1 cellular context compared by ENCODE assay signal in genomic region chr6:133959667-133960368, GRCh38.
TF ChIP-seq lines count a peak whose summit lies in the region.

No MANE protein-coding gene starts in this region.

TF ChIP-seq in K562, 482 proteins besides CTCF, POLR2A, EP300 and RAD21 (continued from another document and continues in another):
- no peak for TF ChIP-seq THAP12 (CRISPR knock-in tag; IDR thresholded peaks at IDR 0.05)
- no peak for TF ChIP-seq ZNF766 (CRISPR knock-in tag; conservative IDR thresholded peaks at IDR 0.05)
- no peak for TF ChIP-seq SRF (CRISPR knock-in tag; IDR thresholded peaks at IDR 0.05)
- no peak for TF ChIP-seq ZNF384 (IDR thresholded peaks at IDR 0.05; ENCODE audit: low read depth, low read length)
- peak; percentile 41; the same call in 1 of the 2 replicates for TF ChIP-seq HMBOX1 (IDR thresholded peaks at IDR 0.05)
- peak; percentile 64 for TF ChIP-seq SMARCB1 (IDR thresholded peaks at IDR 0.05; ENCODE audit: insufficient read length, low read depth)
- peak; percentile 90 for TF ChIP-seq CBFA2T3 (IDR thresholded peaks at IDR 0.05)
- TF ChIP-seq ZBTB43 (CRISPR knock-in tag; IDR thresholded peaks at IDR 0.05), result no peak
- TF ChIP-seq JUN (IDR thresholded peaks at IDR 0.05; ENCODE audit: borderline replicate concordance, low read depth, low read length), result no peak
- no peak for TF ChIP-seq JUN (CRISPR knock-in tag; IDR thresholded peaks at IDR 0.05; ENCODE audit: borderline replicate concordance)
- TF ChIP-seq TGIF2 (CRISPR knock-in tag; IDR thresholded peaks at IDR 0.05), result no peak
- no peak for TF ChIP-seq CXXC5 (CRISPR knock-in tag; IDR thresholded peaks at IDR 0.05)
- TF ChIP-seq ADNP (tag; IDR thresholded peaks at IDR 0.05), result no peak
- no peak for TF ChIP-seq SNRNP70 (optimal IDR thresholded peaks at IDR 0.05; ENCODE audit: low read depth, low read length)
- peak; percentile 75 for TF ChIP-seq TAL1 (IDR thresholded peaks at IDR 0.05)
- TF ChIP-seq POLR2H (tag; IDR thresholded peaks at IDR 0.05; ENCODE audit: low read depth), result 0 out of 2 replicates have a peak, but pooled peaks have one; percentile 34
- TF ChIP-seq ARID1B (IDR thresholded peaks at IDR 0.05), result peak; percentile 82
- TF ChIP-seq ZNF311 (CRISPR knock-in tag; IDR thresholded peaks at IDR 0.05), result no peak
- TF ChIP-seq GABPB1 (CRISPR knock-in tag; IDR thresholded peaks at IDR 0.05), result 0 out of 2 replicates have a peak, but pooled peaks have one; percentile 21
- TF ChIP-seq FOS (IDR thresholded peaks at IDR 0.05; ENCODE audit: extremely low read depth, insufficient read length), result no peak
- TF ChIP-seq GMEB1 (CRISPR knock-in tag; IDR thresholded peaks at IDR 0.05), result no peak
- TF ChIP-seq SMARCA4 (IDR thresholded peaks at IDR 0.05), result peak; percentile 48
- no peak for TF ChIP-seq ILK (tag; IDR thresholded peaks at IDR 0.05; ENCODE audit: borderline replicate concordance, low read depth)
- 0 out of 2 replicates have a peak, but pooled peaks have one; percentile 8 for TF ChIP-seq NFE2 (IDR thresholded peaks at IDR 0.05; ENCODE audit: low read depth)
- no peak for TF ChIP-seq YY1 (IDR thresholded peaks at IDR 0.05; ENCODE audit: borderline replicate concordance in 1 of 3, control insufficient read depth in 1 of 3, extremely low read depth in 1 of 3, insufficient read depth in 3 of 3, insufficient read length in 1 of 3, insufficient replicate concordance in 2 of 3, low read depth in 1 of 3, low read length in 2 of 3)
- TF ChIP-seq MBD1 (CRISPR knock-in tag; IDR thresholded peaks at IDR 0.05), result no peak
- TF ChIP-seq HDAC3 (IDR thresholded peaks at IDR 0.05; ENCODE audit: borderline replicate concordance, partially characterized antibody), result no peak
- TF ChIP-seq ESRRA (IDR thresholded peaks at IDR 0.05; ENCODE audit: borderline replicate concordance, low read depth), result no peak
- no peak for TF ChIP-seq HOMEZ (CRISPR knock-in tag; IDR thresholded peaks at IDR 0.05)
- no peak for TF ChIP-seq ARHGAP35 (IDR thresholded peaks at IDR 0.05; ENCODE audit: partially characterized antibody)
- no peak for TF ChIP-seq CEBPZ (IDR thresholded peaks at IDR 0.05; ENCODE audit: borderline replicate concordance, low read depth, low read length)
- TF ChIP-seq RBM34 (IDR thresholded peaks at IDR 0.05; ENCODE audit: borderline replicate concordance, insufficient read depth, low read length), result no peak
- TF ChIP-seq EZH2 (IDR thresholded peaks at IDR 0.05; ENCODE audit: borderline replicate concordance, low read depth, low read length), result no peak
- TF ChIP-seq ZBTB40 (IDR thresholded peaks at IDR 0.05), result no peak
- TF ChIP-seq ZBTB40 (CRISPR knock-in tag; IDR thresholded peaks at IDR 0.05), result no peak
- TF ChIP-seq RBM22 (IDR thresholded peaks at IDR 0.05; ENCODE audit: low read depth, low read length, poor library complexity, severe bottlenecking), result no peak
- TF ChIP-seq ZNF134 (CRISPR knock-in tag; conservative IDR thresholded peaks at IDR 0.05), result no peak
- no peak for TF ChIP-seq ZNF830 (CRISPR knock-in tag; IDR thresholded peaks at IDR 0.05)
